14 cellular contexts compared by ENCODE assay signal in genomic region chr10:15901889-15902288, GRCh38. TPM values are rescaled to one million over a fixed set of nuclear protein-coding genes. Genes with fewer than 3 reads are reported as not detected.
DNase-seq lines count a peak whose midpoint lies in the region; ATAC-seq, FAIRE-seq and TF ChIP-seq lines count a peak whose summit lies in the region.
"Had no signal": no experiment of that assay in that cellular context is flagged by ENCODE, and none has a peak within 500 bp of the region (broad histone marks: within the 10 kb centered on the region; RNA-seq: fewer than 3 reads in every experiment).

No MANE protein-coding gene starts in this region.

- H3K4me1 Mint-ChIP-seq in neural progenitor cell, result no peaks in the 10 kb centered on the region
- H3K4me1 Mint-ChIP-seq: T-cell had no signal

- no peak overlapping the region for H2BK15ac ChIP-seq in H1 (ENCODE audit: low read length)

- H3K36me3 Mint-ChIP-seq in neural progenitor cell, result no peaks in the 10 kb centered on the region
- H3K36me3 Mint-ChIP-seq: CD4-positive, alpha-beta memory T cell; T-cell had no signal

- H3K79me1 ChIP-seq in H1 (ENCODE audit: low read depth, low read length), result no peaks in the 10 kb centered on the region

- TF ChIP-seq EP300 in H1 (IDR thresholded peaks at IDR 0.05; ENCODE audit: borderline replicate concordance in 1 of 2, low read depth in 2 of 2, low read length in 2 of 2), result no peak

- H4K91ac ChIP-seq in H1 (replicated peaks; ENCODE audit: insufficient read length, low read length), result no peak overlapping the region

- no peak overlapping the region for H3K18ac ChIP-seq in H1 (ENCODE audit: extremely low read depth, low read length)

- H3K9me3 ChIP-seq in H1 (ENCODE audit: insufficient read depth in 2 of 2, low read depth in 1 of 2, low read length in 1 of 2) (no peaks in the 10 kb centered on the region), neural progenitor cell (ENCODE audit: low read depth) (no peaks in the 10 kb centered on the region)
- H3K9me3 ChIP-seq: BLaER1 had no signal

- no peaks in the 10 kb centered on the region for H3K23me2 ChIP-seq in H1 (ENCODE audit: low read depth, low read length)

- POLR2A ChIA-PET in H1 (lab: Charles Lee; ENCODE audit: partially characterized antibody), result interaction anchor here (1.3 kb wide), 1 partner anchor 617 kb away, joined by 3 read pairs; no protein-coding TSS in a partner anchor

- DNase-seq in LHCN-M2 (ENCODE audit: low read depth) (peak; percentile 1), NCI-H748 treated with DMSO at 0.1 percent for 48 hours (lab: John Stamatoyannopoulos, UW) (peak; percentile 2), H1 (ENCODE audit: low read depth in 1 of 2, low spot score in 2 of 2) (peak in 1 of 2 experiments; percentile 25), neural progenitor cell (ENCODE audit: low spot score) (peak; percentile 33)
- DNase-seq in NK-92 treated with Interleukin-12 subunit alpha and Interleukin-12 subunit beta, amount 100 ng/mL, for 24 hours (lab: John Stamatoyannopoulos, UW), result no peak
- DNase-seq: GOT3, NCI-H1417 treated with DMSO at 0.1 percent for 48 hours, SIG-M5, T-cell had no signal

- H3K4me3 ChIP-seq in H1 (ENCODE audit: extremely low read depth in 1 of 4, insufficient read depth in 2 of 4, low read depth in 3 of 4, low read length in 4 of 4) (no peak overlapping the region), neural progenitor cell (no peak overlapping the region)
- H3K4me3 ChIP-seq: BLaER1, GM12878 had no signal

- H3K4me3 Mint-ChIP-seq in neural progenitor cell, result no peak overlapping the region
- H3K4me3 Mint-ChIP-seq: CD4-positive, alpha-beta memory T cell; T-cell had no signal

- H3K56ac ChIP-seq in H1 (replicated peaks; ENCODE audit: insufficient read length, low read depth, low read length), result no peak overlapping the region

- peak; percentile 32 for FAIRE-seq in H1 (lab: Jason Lieb, UNC)
- FAIRE-seq: GM12878 had no signal

- no peaks in the 10 kb centered on the region for H3F3A ChIP-seq in neural progenitor cell (ENCODE audit: low read depth)

- no peaks in the 10 kb centered on the region for H3K36me3 ChIP-seq in H1 (ENCODE audit: control insufficient read depth in 2 of 4, insufficient read depth in 4 of 4, low read length in 3 of 4)
- no peaks in the 10 kb centered on the region for H3K36me3 ChIP-seq in neural progenitor cell
- H3K36me3 ChIP-seq: BLaER1 had no signal

- no peak for ATAC-seq in HG03139 (IDR thresholded peaks at IDR 0.05; ENCODE audit: unreplicated experiment)
- ATAC-seq in HG03460 (IDR thresholded peaks at IDR 0.05; ENCODE audit: unreplicated experiment), result no peak
- ATAC-seq: T-cell had no signal

- H3K27me3 ChIP-seq in H1 (replicated peaks in 1 of 4; ENCODE audit: control insufficient read depth in 3 of 4, extremely low read depth in 1 of 4, insufficient read depth in 3 of 4, low read length in 3 of 4) (no peaks in the 10 kb centered on the region), neural progenitor cell (no peaks in the 10 kb centered on the region)
- H3K27me3 ChIP-seq: BLaER1 had no signal

- no peak overlapping the region for H2AK5ac ChIP-seq in H1 (ENCODE audit: low read depth, low read length)

- H3K4me2 ChIP-seq in H1 (ENCODE audit: insufficient read depth in 1 of 2, low read depth in 2 of 2, low read length in 2 of 2), result no peak overlapping the region
- H3K4me2 ChIP-seq in neural progenitor cell, result peak overlapping the region; percentile 7
- H3K4me2 ChIP-seq: BLaER1 had no signal

- no peaks in the 10 kb centered on the region for H3K9me3 Mint-ChIP-seq in neural progenitor cell
- H3K9me3 Mint-ChIP-seq: T-cell had no signal

- H3K4ac ChIP-seq in H1 (replicated peaks; ENCODE audit: insufficient read length, low read depth, low read length), result no peak overlapping the region

- H2BK12ac ChIP-seq in H1 (ENCODE audit: low read depth, low read length), result no peak overlapping the region

- no peak overlapping the region for H2BK20ac ChIP-seq in H1 (ENCODE audit: low read length)

- H2AFZ ChIP-seq in H1 (ENCODE audit: low read length), result no peak overlapping the region
- H2AFZ ChIP-seq in neural progenitor cell (replicated peaks), result no peak overlapping the region

- no peaks in the 10 kb centered on the region for H4K20me1 ChIP-seq in H1 (replicated peaks in 1 of 2; ENCODE audit: control insufficient read depth in 1 of 2, insufficient read depth in 2 of 2, low read length in 2 of 2)
- H4K20me1 ChIP-seq in neural progenitor cell (ENCODE audit: low read depth), result no peaks in the 10 kb centered on the region
- H4K20me1 ChIP-seq: BLaER1 had no signal

- TF ChIP-seq CTCF in H1 (IDR thresholded peaks at IDR 0.05; ENCODE audit: control extremely low read depth in 1 of 3, insufficient read depth in 1 of 3, low read depth in 1 of 3, low read length in 3 of 3), result no peak
- no peak for TF ChIP-seq CTCF in neural progenitor cell (IDR thresholded peaks at IDR 0.05)

- 49% methylated on average over 3 of the region's 3 CpGs; no CpG with 5 or more reads in 1 of the 2 experiments for WGBS in H1 (ENCODE audit: extremely low coverage in 1 of 2, insufficient coverage in 1 of 2, insufficient read length in 1 of 2, insufficient replicate concordance in 2 of 2, low coverage in 1 of 2, low lambda C conversion rate in 2 of 2, missing lambda C conversion rate in 1 of 2), 2 experiments

- no peak overlapping the region for H3K14ac ChIP-seq in H1 (ENCODE audit: insufficient read length)

- H3K4me1 ChIP-seq in H1 (replicated peaks in 1 of 4; ENCODE audit: control insufficient read depth in 3 of 4, insufficient read depth in 4 of 4, low read length in 3 of 4), result no peaks in the 10 kb centered on the region
- H3K4me1 ChIP-seq in neural progenitor cell, result no peaks in the 10 kb centered on the region
- H3K4me1 ChIP-seq: BLaER1 had no signal

- TF ChIP-seq POLR2A in H1 (IDR thresholded peaks at IDR 0.05; ENCODE audit: control extremely low read depth in 1 of 2, low read depth in 2 of 2, low read length in 2 of 2), result no peak

- CTCF ChIA-PET in H1 (lab: Charles Lee; ENCODE audit: partially characterized antibody), result interaction anchor here (0.7 to 3.2 kb wide), 33 partner anchors 9 to 907 kb away, joined by 3 to 18 read pairs (median 3); no protein-coding TSS in a partner anchor

- no peak overlapping the region for H3K27ac ChIP-seq in H1 (ENCODE audit: low read depth, low read length)
- no peak overlapping the region for H3K27ac ChIP-seq in neural progenitor cell
- H3K27ac ChIP-seq: BLaER1 had no signal

- no peak overlapping the region for H3K9ac ChIP-seq in H1 (replicated peaks in 1 of 4; ENCODE audit: extremely low read depth in 1 of 4, low read depth in 3 of 4, low read length in 3 of 4)
- no peak overlapping the region for H3K9ac ChIP-seq in neural progenitor cell
- H3K9ac ChIP-seq: BLaER1 had no signal

- H4K8ac ChIP-seq in H1 (ENCODE audit: extremely low read depth, insufficient read depth, low read length), result no peak overlapping the region

- H2BK5ac ChIP-seq in H1 (ENCODE audit: low read depth, low read length), result no peak overlapping the region

- H3K79me2 ChIP-seq in H1 (ENCODE audit: control insufficient read depth in 1 of 2, insufficient read depth in 2 of 2, low read length in 2 of 2), result no peaks in the 10 kb centered on the region
- no peaks in the 10 kb centered on the region for H3K79me2 ChIP-seq in neural progenitor cell (ENCODE audit: low read depth)

- no peak overlapping the region for H4K5ac ChIP-seq in H1 (ENCODE audit: insufficient read length, low read depth, low read length)

- no peak overlapping the region for H3K27ac Mint-ChIP-seq in neural progenitor cell
- H3K27ac Mint-ChIP-seq: CD4-positive, alpha-beta memory T cell; T-cell had no signal

- H3K27me3 Mint-ChIP-seq in neural progenitor cell (ENCODE audit: insufficient read depth, low read depth), result no peaks in the 10 kb centered on the region

- H2BK120ac ChIP-seq in H1 (replicated peaks; ENCODE audit: low read depth, low read length), result no peak overlapping the region

- no peak for TF ChIP-seq RAD21 in H1 (IDR thresholded peaks at IDR 0.05 in 1 of 2, conservative IDR thresholded peaks at IDR 0.05 in 1 of 2; ENCODE audit: low read depth in 2 of 2, low read length in 2 of 2)

- H3K23ac ChIP-seq in H1 (ENCODE audit: insufficient read length), result no peak overlapping the region

TF ChIP-seq in H1, 55 proteins besides CTCF, POLR2A, EP300 and RAD21:
- TF ChIP-seq USF2 (IDR thresholded peaks at IDR 0.05; ENCODE audit: low read length) (no peak), TCF12 (IDR thresholded peaks at IDR 0.05; ENCODE audit: low read depth, low read length) (peak; percentile 87), JUND (IDR thresholded peaks at IDR 0.05; ENCODE audit: low read length) (peak; percentile 38; the same call in 1 of the 2 replicates), TEAD4 (IDR thresholded peaks at IDR 0.05; ENCODE audit: low read depth, low read length) (peak; percentile 78)
TF ChIP-seq in H1: peak in this region for 3.

RNA-seq across cellular contexts. Expression of gene MINDY3, which starts 41.6 kb away (rescaled TPM):
- total RNA-seq in LHCN-M2 (2014; rRNA removed) (21.8 and 23.1 TPM in 2 replicates), neural progenitor cell (ENCODE audit: low replicate concordance) (18.1 and 28.2 TPM in 2 replicates)
- polyA plus RNA-seq in LHCN-M2 (2012), result 11.5 TPM
- 13.1 and 13.6 TPM in 2 replicates for total RNA-seq in H1 (2021; fragmentation: NEBNext Ultra II Directional; extraction: Animal tissue kit (Norgen Biotek cat#: 25700))
- 3.0 and 4.6 TPM in 2 replicates for polyA plus RNA-seq in H1 (2011; rRNA removed)
- 6.5 TPM for polyA plus RNA-seq in H1 (2011; cell fraction: cytosol; rRNA removed)
- polyA plus RNA-seq in H1 (2011; cell fraction: nucleus; rRNA removed), result 4.3 TPM
- polyA plus RNA-seq in H1 (2012, experiment 1 of 2), result 5.4 to 15.6 TPM (median 5.9 TPM) in 4 replicates
- 2.7 TPM for polyA plus RNA-seq in H1 (2012, experiment 2 of 2)
- 8.5 TPM for polyA plus RNA-seq in H1 (2013, experiment 1 of 2)
- 8.1 TPM for polyA plus RNA-seq in H1 (2013, experiment 2 of 2)
- 3.9 and 7.1 TPM in 2 replicates for polyA minus RNA-seq in H1 (2011; rRNA and poly(A)+ RNA removed)
- 5.1 TPM for polyA minus RNA-seq in H1 (2011; cell fraction: cytosol; rRNA and poly(A)+ RNA removed)
- polyA minus RNA-seq in H1 (2011; cell fraction: nucleus; rRNA and poly(A)+ RNA removed), result 10.2 TPM
